In genomic region chr12:25689996-25690501, GRCh38 we compare ENCODE assay signal across 10 cellular contexts.
A peak's percentile ranks its signal among the peaks of the same experiment; 100 is the strongest.
DNase-seq lines count a peak whose midpoint lies in the region; ATAC-seq and TF ChIP-seq lines count a peak whose summit lies in the region.
"Had no signal": no experiment of that assay in that cellular context is flagged by ENCODE, and none has a peak within 500 bp of the region (broad histone marks: within the 10 kb centered on the region; RNA-seq: fewer than 3 reads in every experiment).

No MANE protein-coding gene starts in this region.

- WGBS in suprapubic skin: 54% methylated on average over 5 of the region's 5 CpGs

- no peaks in the 10 kb centered on the region for H3K79me2 ChIP-seq in MM.1S (ENCODE audit: low read length)

- H3K9ac ChIP-seq in MM.1S (ENCODE audit: low read length): no peak overlapping the region

- H3K4me2 ChIP-seq in MM.1S (ENCODE audit: low read depth, low read length): no peak overlapping the region

- TF ChIP-seq CTCF in HEK293 (tag by site-specific recombination; IDR thresholded peaks at IDR 0.05): no peak
- TF ChIP-seq CTCF in MM.1S (IDR thresholded peaks at IDR 0.05; ENCODE audit: low read length): no peak
- no peak for TF ChIP-seq CTCF in suprapubic skin (IDR thresholded peaks at IDR 0.05)

- peaks cover 43% of the 10 kb centered on the region for H3K4me1 ChIP-seq in HEK293 (ENCODE audit: control insufficient read depth, insufficient read depth, low read length)
- H3K4me1 ChIP-seq in MM.1S (ENCODE audit: low read length): peaks cover 1% of the 10 kb centered on the region; the same call in 1 of the 2 replicates
- peaks cover 5% of the 10 kb centered on the region for H3K4me1 ChIP-seq in suprapubic skin

- DNase-seq in NCI-H774 (lab: John Stamatoyannopoulos, UW) (peak; percentile 15), fibroblast of the conjunctiva (ENCODE audit: low read depth) (peak; percentile 53), renal cortical epithelial cell (ENCODE audit: low read depth) (peak; percentile 47), MM.1S (no peak), suprapubic skin (ENCODE audit: low spot score in 2 of 2) (no peak)
- DNase-seq: NCI-H526 treated with DMSO at 0.1 percent for 48 hours had no signal

- H2AFZ ChIP-seq in MM.1S (ENCODE audit: low read length): no peak overlapping the region

- TF ChIP-seq POLR2A in suprapubic skin (IDR thresholded peaks at IDR 0.05): no peak

- no peaks in the 10 kb centered on the region for H3K36me3 ChIP-seq in HEK293 (ENCODE audit: control insufficient read depth in 2 of 2, insufficient read depth in 1 of 2, low read length in 2 of 2)
- no peaks in the 10 kb centered on the region for H3K36me3 ChIP-seq in MM.1S (replicated peaks; ENCODE audit: insufficient read depth, low read length)
- H3K36me3 ChIP-seq in suprapubic skin: no peaks in the 10 kb centered on the region
- H3K36me3 ChIP-seq: neutrophil had no signal

- TF ChIP-seq EP300 in suprapubic skin (IDR thresholded peaks at IDR 0.05): no peak

- CTCF ChIA-PET in HEK293 (lab: Yijun Ruan, JAX): no interaction called here

- no peaks in the 10 kb centered on the region for H4K20me1 ChIP-seq in MM.1S (ENCODE audit: insufficient read depth, low read length)

- ATAC-seq in GM21723 (IDR thresholded peaks at IDR 0.05; ENCODE audit: unreplicated experiment) (no peak), GM18907 (IDR thresholded peaks at IDR 0.05; ENCODE audit: unreplicated experiment) (no peak)

- POLR2A ChIA-PET in HEK293 (lab: Yijun Ruan, JAX): no interaction called here

- H3F3A ChIP-seq in MM.1S (ENCODE audit: insufficient read depth, low read length): no peaks in the 10 kb centered on the region

- H3K27me3 ChIP-seq in MM.1S (replicated peaks; ENCODE audit: insufficient read depth, low read length) (no peaks in the 10 kb centered on the region), suprapubic skin (no peaks in the 10 kb centered on the region)
- H3K27me3 ChIP-seq: neutrophil had no signal

- no peaks in the 10 kb centered on the region for H3K9me2 ChIP-seq in MM.1S (replicated peaks; ENCODE audit: insufficient read depth, low read length)

- H3K27ac ChIP-seq in HEK293 (ENCODE audit: extremely low read depth, low read depth, low read length) (peak overlapping the region; percentile 45; the same call in 1 of the 2 replicates), MM.1S (ENCODE audit: low read length) (no peak overlapping the region), suprapubic skin (no peak overlapping the region)
- H3K27ac ChIP-seq: neutrophil had no signal

- H3K4me3 ChIP-seq in HEK293 (ENCODE audit: low read depth, low read length) (no peak overlapping the region), MM.1S (ENCODE audit: low read length) (no peak overlapping the region), suprapubic skin (no peak overlapping the region)

- H3K9me3 ChIP-seq in HEK293 (ENCODE audit: control insufficient read depth, insufficient read depth, low read depth, low read length) (no peaks in the 10 kb centered on the region), MM.1S (replicated peaks; ENCODE audit: insufficient read depth, low read length) (no peaks in the 10 kb centered on the region), suprapubic skin (no peaks in the 10 kb centered on the region)
- H3K9me3 ChIP-seq: neutrophil had no signal

TF ChIP-seq in HEK293, 187 proteins besides CTCF, POLR2A, EP300 and RAD21 (continues in another document):
- TF ChIP-seq TCF7L2 (IDR thresholded peaks at IDR 0.05; ENCODE audit: borderline replicate concordance, low read depth, low read length) (no peak), ZNF600 (tag by site-specific recombination; IDR thresholded peaks at IDR 0.05) (peak; percentile 74), MEIS1 (CRISPR knock-in tag; IDR thresholded peaks at IDR 0.05; ENCODE audit: borderline replicate concordance) (no peak), ZNF626 (tag by site-specific recombination; IDR thresholded peaks at IDR 0.05) (no peak), ZNF660 (tag by site-specific recombination; IDR thresholded peaks at IDR 0.05) (0 out of 2 replicates have a peak, but pooled peaks have one; percentile 21), ZNF155 (tag by site-specific recombination; IDR thresholded peaks at IDR 0.05) (no peak), REST (tag by site-specific recombination; IDR thresholded peaks at IDR 0.05) (no peak), ZNF366 (tag by site-specific recombination; conservative IDR thresholded peaks at IDR 0.05) (peak; percentile 58), ZNF843 (tag by site-specific recombination; IDR thresholded peaks at IDR 0.05) (no peak), ZNF747 (tag by site-specific recombination; IDR thresholded peaks at IDR 0.05) (no peak), ZIC2 (tag by site-specific recombination; IDR thresholded peaks at IDR 0.05) (peak; percentile 64), MZF1 (tag by site-specific recombination; IDR thresholded peaks at IDR 0.05; ENCODE audit: borderline replicate concordance) (peak; percentile 96), ZNF792 (tag by site-specific recombination; IDR thresholded peaks at IDR 0.05) (no peak), SP3 (tag by site-specific recombination; IDR thresholded peaks at IDR 0.05) (0 out of 2 replicates have a peak, but pooled peaks have one; percentile 8), ZNF692 (tag by site-specific recombination; IDR thresholded peaks at IDR 0.05) (peak; percentile 44; the same call in 1 of the 2 replicates), PRDM10 (tag by site-specific recombination; IDR thresholded peaks at IDR 0.05) (peak; percentile 94), ZNF580 (tag by site-specific recombination; IDR thresholded peaks at IDR 0.05) (no peak), FEZF1 (tag by site-specific recombination; IDR thresholded peaks at IDR 0.05) (peak; percentile 74), ZNF324 (tag by site-specific recombination; IDR thresholded peaks at IDR 0.05) (no peak)

Comparison
In these comparisons a context has a peak if more than half of its experiments do, and no peak if none do; other contexts are left out.
1. DNase-seq: peak in NCI-H774 (single experiment), fibroblast of the conjunctiva (single experiment) and renal cortical epithelial cell (single experiment); none in MM.1S (single experiment) and suprapubic skin (0 of 2).